In genomic region chr19:1896508-1896907, GRCh38 we compare ENCODE assay signal across 13 cellular contexts. TPM values are rescaled to one million over a fixed set of nuclear protein-coding genes. Genes with fewer than 3 reads are reported as not detected.
DNase-seq lines count a peak whose midpoint lies in the region; ATAC-seq, FAIRE-seq and TF ChIP-seq lines count a peak whose summit lies in the region.
"Had no signal": no experiment of that assay in that cellular context is flagged by ENCODE, and none has a peak within 500 bp of the region (broad histone marks: within the 10 kb centered on the region; RNA-seq: fewer than 3 reads in every experiment).

No MANE protein-coding gene starts in this region.

- ATAC-seq in memory B cell (ENCODE audit: low read depth) (no peak), SK-N-SH treated with all-trans-retinoic acid at 6 μM for 48 hours (no peak), HG03521 (IDR thresholded peaks at IDR 0.05; ENCODE audit: unreplicated experiment) (no peak), GM21576 (IDR thresholded peaks at IDR 0.05; ENCODE audit: unreplicated experiment) (no peak)

- peak overlapping the region in 1 of 2 donors; percentile 26 for H3K4me3 Mint-ChIP-seq in CD14-positive monocyte
- peak overlapping the region; percentile 84 for H3K4me3 Mint-ChIP-seq in activated CD4-positive, alpha-beta memory T cell treated with anti-CD3 and anti-CD28 coated beads for 36 hours
- H3K4me3 Mint-ChIP-seq in memory B cell = peak overlapping the region; percentile 91

- CTCF ChIA-PET in activated CD4-positive, alpha-beta memory T cell treated with anti-CD3 and anti-CD28 coated beads for 36 hours (lab: Charles Lee) = interaction anchor here (0.6 to 1.8 kb wide), 5 partner anchors 19 to 86 kb away, joined by 3 to 12 read pairs (median 4); no protein-coding TSS in a partner anchor

- H3K27me3 Mint-ChIP-seq in CD14-positive monocyte (ENCODE audit: low read depth in 3 of 3) (peaks cover 0 to 5% (median 0%) of the 10 kb centered on the region in 3 donors), memory B cell (no peaks in the 10 kb centered on the region)
- H3K27me3 Mint-ChIP-seq in activated CD4-positive, alpha-beta memory T cell treated with anti-CD3 and anti-CD28 coated beads for 36 hours = no peaks in the 10 kb centered on the region

- H3K4me1 Mint-ChIP-seq in CD14-positive monocyte (peaks cover 47% of the 10 kb centered on the region), memory B cell (peaks cover 15% of the 10 kb centered on the region)
- peaks cover 26% of the 10 kb centered on the region for H3K4me1 Mint-ChIP-seq in activated CD4-positive, alpha-beta memory T cell treated with anti-CD3 and anti-CD28 coated beads for 36 hours (ENCODE audit: low read depth)

- no peaks in the 10 kb centered on the region for H3K36me3 Mint-ChIP-seq in CD14-positive monocyte
- no peaks in the 10 kb centered on the region for H3K36me3 Mint-ChIP-seq in activated CD4-positive, alpha-beta memory T cell treated with anti-CD3 and anti-CD28 coated beads for 36 hours
- no peaks in the 10 kb centered on the region for H3K36me3 Mint-ChIP-seq in memory B cell

- POLR2A ChIA-PET in activated CD4-positive, alpha-beta memory T cell treated with anti-CD3 and anti-CD28 coated beads for 36 hours (lab: Charles Lee) = interaction anchor here (0.6 to 3.4 kb wide), 5 partner anchors 12 to 444 kb away, joined by 3 to 20 read pairs (median 4); partner anchors contain the start of gene ABHD17A

- peak; percentile 33 for FAIRE-seq in GM18507 (lab: Jason Lieb, UNC)

- peaks cover 0 to 1% (median 0%) of the 10 kb centered on the region in 7 donors for H3K9me3 Mint-ChIP-seq in CD14-positive monocyte
- no peaks in the 10 kb centered on the region for H3K9me3 Mint-ChIP-seq in activated CD4-positive, alpha-beta memory T cell treated with anti-CD3 and anti-CD28 coated beads for 36 hours
- H3K9me3 Mint-ChIP-seq in memory B cell = no peaks in the 10 kb centered on the region

- no peak for TF ChIP-seq CTCF in CD14-positive monocyte (IDR thresholded peaks at IDR 0.05)

- H3K27ac Mint-ChIP-seq in CD14-positive monocyte = peak overlapping the region; percentile 81 to 99 (median 95)
- peak overlapping the region; percentile 98 for H3K27ac Mint-ChIP-seq in activated CD4-positive, alpha-beta memory T cell treated with anti-CD3 and anti-CD28 coated beads for 36 hours
- H3K27ac Mint-ChIP-seq in memory B cell = peak overlapping the region; percentile 95

- intact Hi-C loops in CD14-positive monocyte (cut with micrococcal nuclease) = loop anchor here in 1 of 2 donors (5.0 to 10.0 kb wide), 2 partner anchors 34 to 148 kb away; partner anchors contain the start of gene KLF16
- intact Hi-C loops in activated CD4-positive, alpha-beta memory T cell treated with anti-CD3 and anti-CD28 coated beads for 36 hours (cut with micrococcal nuclease) = no loop called here

- peak; percentile 45 for DNase-seq in CD14-positive monocyte (ENCODE audit: low spot score)
- no peak for DNase-seq in GM18507 (ENCODE audit: extremely low spot score, insufficient read length, low read depth)
- DNase-seq in activated CD4-positive, alpha-beta memory T cell treated with anti-CD3 and anti-CD28 coated beads for 36 hours = no peak
- DNase-seq in memory B cell (ENCODE audit: low spot score in 2 of 2) = no peak
- DNase-seq in SW 1271 (lab: John Stamatoyannopoulos, UW) = no peak
- DNase-seq: activated CD4-positive, alpha-beta T cell treated with anti-CD3 and anti-CD28 coated beads, Interleukin-2, amount 50 U/mL, for 4 hours; C1 segment of cervical spinal cord; colonic mucosa; head of caudate nucleus; kidney glomerular epithelial cell had no signal

TF ChIP-seq in SK-N-SH treated with all-trans-retinoic acid at 6 μM for 48 hours, 23 proteins besides CTCF, POLR2A, EP300 and RAD21:
- TF ChIP-seq TCF4 (CRISPR knock-in tag; IDR thresholded peaks at IDR 0.05; ENCODE audit: borderline replicate concordance) (no peak), RARB (CRISPR knock-in tag; IDR thresholded peaks at IDR 0.05) (no peak), ZNF565 (CRISPR knock-in tag; conservative IDR thresholded peaks at IDR 0.05; ENCODE audit: low read depth) (no peak), ZFP3 (CRISPR knock-in tag; IDR thresholded peaks at IDR 0.05) (no peak), BACH2 (CRISPR knock-in tag; IDR thresholded peaks at IDR 0.05; ENCODE audit: borderline replicate concordance) (no peak)
- TF ChIP-seq, protein P1, sequence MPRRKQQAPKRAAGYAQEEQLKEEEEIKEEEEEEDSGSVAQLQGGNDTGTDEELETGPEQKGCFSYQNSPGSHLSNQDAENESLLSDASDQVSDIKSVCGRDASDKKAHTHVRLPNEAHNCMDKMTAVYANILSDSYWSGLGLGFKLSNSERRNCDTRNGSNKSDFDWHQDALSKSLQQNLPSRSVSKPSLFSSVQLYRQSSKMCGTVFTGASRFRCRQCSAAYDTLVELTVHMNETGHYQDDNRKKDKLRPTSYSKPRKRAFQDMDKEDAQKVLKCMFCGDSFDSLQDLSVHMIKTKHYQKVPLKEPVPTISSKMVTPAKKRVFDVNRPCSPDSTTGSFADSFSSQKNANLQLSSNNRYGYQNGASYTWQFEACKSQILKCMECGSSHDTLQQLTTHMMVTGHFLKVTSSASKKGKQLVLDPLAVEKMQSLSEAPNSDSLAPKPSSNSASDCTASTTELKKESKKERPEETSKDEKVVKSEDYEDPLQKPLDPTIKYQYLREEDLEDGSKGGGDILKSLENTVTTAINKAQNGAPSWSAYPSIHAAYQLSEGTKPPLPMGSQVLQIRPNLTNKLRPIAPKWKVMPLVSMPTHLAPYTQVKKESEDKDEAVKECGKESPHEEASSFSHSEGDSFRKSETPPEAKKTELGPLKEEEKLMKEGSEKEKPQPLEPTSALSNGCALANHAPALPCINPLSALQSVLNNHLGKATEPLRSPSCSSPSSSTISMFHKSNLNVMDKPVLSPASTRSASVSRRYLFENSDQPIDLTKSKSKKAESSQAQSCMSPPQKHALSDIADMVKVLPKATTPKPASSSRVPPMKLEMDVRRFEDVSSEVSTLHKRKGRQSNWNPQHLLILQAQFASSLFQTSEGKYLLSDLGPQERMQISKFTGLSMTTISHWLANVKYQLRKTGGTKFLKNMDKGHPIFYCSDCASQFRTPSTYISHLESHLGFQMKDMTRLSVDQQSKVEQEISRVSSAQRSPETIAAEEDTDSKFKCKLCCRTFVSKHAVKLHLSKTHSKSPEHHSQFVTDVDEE (CRISPR knock-in tag; IDR thresholded peaks at IDR 0.05) = no peak

RNA-seq across cellular contexts. Expression of gene ADAT3, which starts 8.7 kb away (rescaled TPM):
- 1 to 10 TPM; 2.7 to 3.2 TPM for polyA plus RNA-seq in CD14-positive monocyte
- total RNA-seq in activated CD4-positive, alpha-beta memory T cell treated with anti-CD3 and anti-CD28 coated beads for 36 hours = 1 to 10 TPM; 5.7 to 5.8 TPM

RNA-seq across cellular contexts. Expression of gene SCAMP4, which starts 8.7 kb away (rescaled TPM):
- polyA plus RNA-seq in CD14-positive monocyte = 10 to 100 TPM; 11.9 to 15.4 TPM
- total RNA-seq in activated CD4-positive, alpha-beta memory T cell treated with anti-CD3 and anti-CD28 coated beads for 36 hours = 10 to 100 TPM; 24.2 to 28.4 TPM

RNA-seq across cellular contexts. Expression of gene ABHD17A, which starts 11.2 kb away (rescaled TPM):
- polyA plus RNA-seq in CD14-positive monocyte = 10 to 100 TPM; 69.8 to 79.0 TPM
- total RNA-seq in activated CD4-positive, alpha-beta memory T cell treated with anti-CD3 and anti-CD28 coated beads for 36 hours = 100 to 1,000 TPM; 108 to 110 TPM

RNA-seq across cellular contexts. Expression of gene KLF16, which starts 33.1 kb away (rescaled TPM):
- under 1 TPM; 0.51 to 0.67 TPM for polyA plus RNA-seq in CD14-positive monocyte
- total RNA-seq in activated CD4-positive, alpha-beta memory T cell treated with anti-CD3 and anti-CD28 coated beads for 36 hours = 10 to 100 TPM; 23.3 to 24.2 TPM

RNA-seq across cellular contexts. Expression of gene CSNK1G2, which starts 44.5 kb away (rescaled TPM):
- 10 to 100 TPM; 10.8 to 20.3 TPM for polyA plus RNA-seq in CD14-positive monocyte
- total RNA-seq in activated CD4-positive, alpha-beta memory T cell treated with anti-CD3 and anti-CD28 coated beads for 36 hours = 10 to 100 TPM; 63.7 to 66.2 TPM
